26 cellular contexts compared by ENCODE assay signal in the genomic region with DNA sequence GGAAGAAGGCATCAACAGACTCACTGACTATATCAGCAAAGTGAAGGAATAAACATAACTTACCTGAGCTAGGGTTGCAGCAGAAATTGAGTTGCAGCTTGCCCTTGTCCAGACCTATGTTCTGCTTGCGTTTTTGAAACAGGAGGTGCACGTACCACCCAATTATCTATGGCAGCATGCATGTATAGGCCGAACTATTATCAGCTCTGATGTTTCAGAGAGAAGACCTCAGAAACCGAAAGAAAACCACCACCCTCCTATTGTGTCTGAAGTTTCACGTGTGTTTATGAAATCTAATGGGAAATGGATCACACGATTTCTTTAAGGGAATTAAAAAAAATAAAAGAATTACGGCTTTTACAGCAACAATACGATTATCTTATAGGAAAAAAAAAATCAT. TPM values are rescaled to one million over a fixed set of nuclear protein-coding genes. Genes with fewer than 3 reads are reported as not detected.
DNase-seq lines count a peak whose midpoint lies in the region; ATAC-seq and TF ChIP-seq lines count a peak whose summit lies in the region.
"Had no signal": no experiment of that assay in that cellular context is flagged by ENCODE, and none has a peak within 500 bp of the region (broad histone marks: within the 10 kb centered on the region; RNA-seq: fewer than 3 reads in every experiment).

No MANE protein-coding gene starts in this region.

- H3K36me3 Mint-ChIP-seq in activated naive CD8-positive, alpha-beta T cell: peaks cover 25% of the 10 kb centered on the region
- H3K36me3 Mint-ChIP-seq in activated naive CD8-positive, alpha-beta T cell treated with anti-CD3 and anti-CD28 coated beads, Interleukin-2, amount 50 U/mL, for 24 hours (ENCODE audit: low read depth): peaks cover 36% of the 10 kb centered on the region

- no peaks in the 10 kb centered on the region for H3K27me3 Mint-ChIP-seq in activated naive CD8-positive, alpha-beta T cell
- no peaks in the 10 kb centered on the region for H3K27me3 Mint-ChIP-seq in activated naive CD8-positive, alpha-beta T cell treated with anti-CD3 and anti-CD28 coated beads, Interleukin-2, amount 50 U/mL, for 24 hours
- H3K27me3 Mint-ChIP-seq: activated naive CD4-positive, alpha-beta T cell treated with anti-CD3 and anti-CD28 coated beads, Interleukin-2, amount 50 U/mL, for 24 hours; effector memory CD8-positive, alpha-beta T cell had no signal

- peaks cover 31% of the 10 kb centered on the region; the same call in 1 of the 2 replicates for H3K79me2 ChIP-seq in KMS-11 (ENCODE audit: insufficient read depth, low read depth)

- TF ChIP-seq POLR2A in gastrocnemius medialis (IDR thresholded peaks at IDR 0.05): no peak

- H3K9ac ChIP-seq in KMS-11: peak overlapping the region; percentile 25; the same call in 1 of the 2 replicates
- H3K9ac ChIP-seq in adipocyte (ENCODE audit: low read length): peak overlapping the region; percentile 58

- H4K20me1 ChIP-seq in KMS-11 (ENCODE audit: insufficient read depth): no peaks in the 10 kb centered on the region

- H3K4me3 ChIP-seq in KMS-11 (IDR thresholded peaks at IDR 0.05; ENCODE audit: insufficient read depth, low read depth, low read length) (no peak overlapping the region), adipocyte (ENCODE audit: low read length) (no peak overlapping the region), gastrocnemius medialis (no peak overlapping the region)
- H3K4me3 ChIP-seq: esophagus squamous epithelium, GM12878, K562 had no signal

- peaks cover 50% of the 10 kb centered on the region for H3K4me1 Mint-ChIP-seq in activated naive CD8-positive, alpha-beta T cell (ENCODE audit: low read depth)
- peaks cover 40% of the 10 kb centered on the region for H3K4me1 Mint-ChIP-seq in activated naive CD8-positive, alpha-beta T cell treated with anti-CD3 and anti-CD28 coated beads, Interleukin-2, amount 50 U/mL, for 24 hours

- no peaks in the 10 kb centered on the region for H3K9me3 Mint-ChIP-seq in activated naive CD8-positive, alpha-beta T cell (ENCODE audit: low read depth)
- no peaks in the 10 kb centered on the region for H3K9me3 Mint-ChIP-seq in activated naive CD8-positive, alpha-beta T cell treated with anti-CD3 and anti-CD28 coated beads, Interleukin-2, amount 50 U/mL, for 24 hours
- H3K9me3 Mint-ChIP-seq: activated naive CD4-positive, alpha-beta T cell treated with anti-CD3 and anti-CD28 coated beads, Interleukin-2, amount 50 U/mL, for 24 hours; effector memory CD8-positive, alpha-beta T cell; mesothelial cell of epicardium; T-helper 2 cell treated with Interferon-gamma antibody and Interleukin-4, amounts not matched to agents 5 μg/mL and 100 μg/mL, for 36 hours had no signal

- H3K27ac ChIP-seq in KMS-11: peak overlapping the region; percentile 60
- H3K27ac ChIP-seq in gastrocnemius medialis: peak overlapping the region; percentile 95 to 97 (median 96)
- H3K27ac ChIP-seq: C4-2B, esophagus squamous epithelium had no signal

- H3K27me3 ChIP-seq in KMS-11 (ENCODE audit: insufficient read depth, low read depth) (no peaks in the 10 kb centered on the region), adipocyte (replicated peaks; ENCODE audit: control insufficient read depth, insufficient read depth, low read length) (no peaks in the 10 kb centered on the region), gastrocnemius medialis (no peaks in the 10 kb centered on the region)
- H3K27me3 ChIP-seq: esophagus squamous epithelium had no signal

- H3K9me3 ChIP-seq in adipocyte (ENCODE audit: control insufficient read depth, low read length) (no peaks in the 10 kb centered on the region), gastrocnemius medialis (no peaks in the 10 kb centered on the region)
- H3K9me3 ChIP-seq: esophagus squamous epithelium had no signal

- no peak for DNase-seq in activated naive CD8-positive, alpha-beta T cell treated with anti-CD3 and anti-CD28 coated beads, Interleukin-2, amount 50 U/mL, for 24 hours
- DNase-seq in adipocyte (ENCODE audit: low read depth): no peak
- DNase-seq in gastrocnemius medialis: no peak
- no peak for DNase-seq in NCI-H1436 (lab: John Stamatoyannopoulos, UW)
- DNase-seq in A172 (ENCODE audit: low spot score): no peak
- DNase-seq: activated CD4-positive, CD25-positive, alpha-beta regulatory T cell; activated T-cell treated with anti-CD3 and anti-CD28 coated beads, Interleukin-2, amount 50 U/mL, for 48 hours; DMS79; effector memory CD8-positive, alpha-beta T cell; esophagus squamous epithelium; GOT3; NCI-H1694; NCI-H748 treated with DMSO at 0.1 percent for 48 hours had no signal

- H3K4me1 ChIP-seq in KMS-11 (ENCODE audit: low read depth, poor library complexity, severe bottlenecking): peaks cover 63% of the 10 kb centered on the region
- peaks cover 29% of the 10 kb centered on the region for H3K4me1 ChIP-seq in adipocyte (ENCODE audit: control insufficient read depth, insufficient read depth, low read length)
- peaks cover 57 to 59% of the 10 kb centered on the region in 2 donors for H3K4me1 ChIP-seq in gastrocnemius medialis

- no peak overlapping the region for H3K4me3 Mint-ChIP-seq in activated naive CD8-positive, alpha-beta T cell
- no peak overlapping the region for H3K4me3 Mint-ChIP-seq in activated naive CD8-positive, alpha-beta T cell treated with anti-CD3 and anti-CD28 coated beads, Interleukin-2, amount 50 U/mL, for 24 hours
- H3K4me3 Mint-ChIP-seq: activated naive CD4-positive, alpha-beta T cell treated with anti-CD3 and anti-CD28 coated beads, Interleukin-2, amount 50 U/mL, for 24 hours; effector memory CD8-positive, alpha-beta T cell; mesothelial cell of epicardium had no signal

- intact Hi-C loops in gastrocnemius medialis (cut with DNase I; ENCODE audit: low total_unique reads): no loop called here

- no peak for TF ChIP-seq CTCF in KMS-11 (conservative IDR thresholded peaks at IDR 0.05; ENCODE audit: low read depth, low read length)
- TF ChIP-seq CTCF in gastrocnemius medialis (IDR thresholded peaks at IDR 0.05 in 4 of 5, conservative IDR thresholded peaks at IDR 0.05 in 1 of 5): no peak

- ATAC-seq in activated naive CD8-positive, alpha-beta T cell treated with anti-CD3 and anti-CD28 coated beads, Interleukin-2, amount 50 U/mL, for 24 hours: no peak
- ATAC-seq in gastrocnemius medialis (no peak), HG03039 (IDR thresholded peaks at IDR 0.05; ENCODE audit: unreplicated experiment) (no peak)
- ATAC-seq: effector memory CD8-positive, alpha-beta T cell; GM12878; K562 had no signal

- H2AFZ ChIP-seq in KMS-11 (ENCODE audit: low read depth): no peak overlapping the region

- H3K4me2 ChIP-seq in KMS-11: peak overlapping the region; percentile 92

- in situ Hi-C loops in gastrocnemius medialis (cut with MboI; ENCODE audit: low sequenced_read_pairs in 4 of 4): no loop called here

- H3K36me3 ChIP-seq in KMS-11 (ENCODE audit: insufficient read depth) (no peaks in the 10 kb centered on the region; the same call in 1 of the 2 replicates), adipocyte (ENCODE audit: control insufficient read depth, insufficient read depth, low read length, severe bottlenecking) (peaks cover 66% of the 10 kb centered on the region), gastrocnemius medialis (peaks cover 0 to 27% of the 10 kb centered on the region in 2 donors)

- peak overlapping the region; percentile 79 for H3K27ac Mint-ChIP-seq in activated naive CD8-positive, alpha-beta T cell
- H3K27ac Mint-ChIP-seq in activated naive CD8-positive, alpha-beta T cell treated with anti-CD3 and anti-CD28 coated beads, Interleukin-2, amount 50 U/mL, for 24 hours: no peak overlapping the region
- H3K27ac Mint-ChIP-seq: mesothelial cell of epicardium; T-helper 2 cell treated with Interferon-gamma antibody and Interleukin-4, amounts not matched to agents 5 μg/mL and 100 μg/mL, for 36 hours had no signal

RNA-seq across cellular contexts. Expression of a gene that starts 17.8 kb away (rescaled TPM):
- 100 to 1,000 TPM in 3 of 4 donors, 10 to 100 TPM in 1; 31.0 to 194 (median 113) TPM for total RNA-seq in gastrocnemius medialis
- not detected in 2 replicates for total RNA-seq in A172 (2014; rRNA removed; shearing (Covaris generic))
- total RNA-seq: A673; activated CD8-positive, alpha-beta memory T cell treated with anti-CD3 and anti-CD28 coated beads for 36 hours; cerebellum; K562; mesothelial cell of epicardium; renal cortical epithelial cell had no signal

RNA-seq across cellular contexts. Expression of a gene that starts 19.8 kb away (rescaled TPM):
- 100 to 1,000 TPM; 108 to 181 (median 145) TPM for total RNA-seq in gastrocnemius medialis
- 99.7 and 109 TPM in 2 replicates for total RNA-seq in A172 (2014; rRNA removed; shearing (Covaris generic))

RNA-seq across cellular contexts. Expression of a gene that starts 24.4 kb away (rescaled TPM):
- total RNA-seq in gastrocnemius medialis: 10 to 100 TPM; 29.3 to 42.2 (median 36.0) TPM
- total RNA-seq in A172 (2014; rRNA removed; shearing (Covaris generic)): 75.4 and 83.1 TPM in 2 replicates

RNA-seq across cellular contexts. Expression of a gene that starts 52.5 kb away (rescaled TPM):
- 10 to 100 TPM; 27.0 to 49.6 (median 33.5) TPM for total RNA-seq in gastrocnemius medialis
- total RNA-seq in A172 (2014; rRNA removed; shearing (Covaris generic)): 20.3 and 24.4 TPM in 2 replicates

Comparison
In these comparisons a context has a peak if more than half of its experiments do, and no peak if none do; other contexts are left out.
1. RNA of a gene that starts 17.8 kb away (total RNA-seq): 31.0 to 194 TPM in gastrocnemius medialis; not detected in A172; every median in the first group is over 10 times any median in the second.